ENCODE assay signal across 27 cellular contexts in the genomic region with DNA sequence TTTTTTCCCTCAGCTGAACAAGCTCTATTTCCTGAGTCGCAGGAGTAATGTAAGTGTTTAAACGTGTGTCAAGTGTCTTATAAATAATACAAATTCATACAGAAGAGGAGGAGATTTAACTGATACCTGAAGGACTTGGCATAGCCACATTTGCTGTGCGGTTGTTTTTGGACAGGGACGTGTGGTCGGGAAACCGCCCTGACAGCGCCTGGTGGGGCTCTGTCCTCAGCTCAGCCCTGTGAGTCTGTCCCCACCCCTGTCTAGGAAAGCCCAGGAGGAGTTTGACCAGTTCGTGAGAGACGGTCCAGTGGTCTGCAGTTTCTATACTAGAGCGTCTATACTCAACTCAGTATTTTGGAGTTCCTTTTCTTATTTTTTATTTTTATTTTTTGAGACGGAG. TPM values are rescaled to one million over a fixed set of nuclear protein-coding genes. Genes with fewer than 3 reads are reported as not detected.
A peak's percentile ranks its signal among the peaks of the same experiment; 100 is the strongest.
DNase-seq lines count a peak whose midpoint lies in the region; ATAC-seq and TF ChIP-seq lines count a peak whose summit lies in the region.
"Had no signal": no experiment of that assay in that cellular context is flagged by ENCODE, and none has a peak within 500 bp of the region (broad histone marks: within the 10 kb centered on the region; RNA-seq: fewer than 3 reads in every experiment).

No MANE protein-coding gene starts in this region.

- POLR2A ChIA-PET in activated CD4-positive, alpha-beta memory T cell treated with anti-CD3 and anti-CD28 coated beads for 36 hours (lab: Charles Lee) = no interaction called here
- POLR2A ChIA-PET in activated CD4-positive, alpha-beta memory T cell treated with anti-CD3 and anti-CD28 coated beads, Interleukin-2, amount 10 ng/mL, durations not matched to agents 7 days and 5 days (lab: Charles Lee) = no interaction called here

- peaks cover 68% of the 10 kb centered on the region for H3K27me3 Mint-ChIP-seq in activated CD4-positive, alpha-beta memory T cell treated with anti-CD3 and anti-CD28 coated beads for 36 hours
- H3K27me3 Mint-ChIP-seq in activated CD4-positive, alpha-beta memory T cell treated with anti-CD3 and anti-CD28 coated beads, Interleukin-2, amount 10 ng/mL, durations not matched to agents 7 days and 5 days = peaks cover 56% of the 10 kb centered on the region
- H3K27me3 Mint-ChIP-seq in endothelial cell (ENCODE audit: unreplicated experiment) (peaks cover 8% of the 10 kb centered on the region), osteocyte (ENCODE audit: unreplicated experiment) (peaks cover 6% of the 10 kb centered on the region)

- H3K9me3 ChIP-seq in NT2/D1 (ENCODE audit: insufficient read depth, low read length) (no peaks in the 10 kb centered on the region), body of pancreas (peaks cover 0 to 7% (median 2%) of the 10 kb centered on the region in 3 donors)
- H3K9me3 ChIP-seq: BE2C, MG63 had no signal

- H3K27ac Mint-ChIP-seq in activated CD4-positive, alpha-beta memory T cell treated with anti-CD3 and anti-CD28 coated beads for 36 hours = peak overlapping the region; percentile 38
- H3K27ac Mint-ChIP-seq in activated CD4-positive, alpha-beta memory T cell treated with anti-CD3 and anti-CD28 coated beads, Interleukin-2, amount 10 ng/mL, durations not matched to agents 7 days and 5 days = no peak overlapping the region
- H3K27ac Mint-ChIP-seq in endothelial cell (ENCODE audit: unreplicated experiment) = no peak overlapping the region
- no peak overlapping the region for H3K27ac Mint-ChIP-seq in osteocyte (ENCODE audit: unreplicated experiment)
- H3K27ac Mint-ChIP-seq: CD14-positive monocyte had no signal

- H3K4me3 ChIP-seq in NT2/D1 (ENCODE audit: insufficient read length, low read depth) = no peak overlapping the region
- H3K4me3 ChIP-seq in body of pancreas = no peak overlapping the region
- H3K4me3 ChIP-seq: MG63, PC-9, SJSA1 had no signal

- intact Hi-C loops in activated CD4-positive, alpha-beta memory T cell treated with anti-CD3 and anti-CD28 coated beads for 36 hours (cut with micrococcal nuclease) = loop anchor here (5.0 kb wide), 1 partner anchor 239 kb away; no protein-coding TSS in a partner anchor
- intact Hi-C loops in body of pancreas (cut with DNase I) = no loop called here

- peak overlapping the region; percentile 79 for H3K9ac ChIP-seq in NT2/D1 (ENCODE audit: insufficient read length, low read depth)

- no peak overlapping the region for H3K4me3 Mint-ChIP-seq in activated CD4-positive, alpha-beta memory T cell treated with anti-CD3 and anti-CD28 coated beads for 36 hours
- no peak overlapping the region for H3K4me3 Mint-ChIP-seq in activated CD4-positive, alpha-beta memory T cell treated with anti-CD3 and anti-CD28 coated beads, Interleukin-2, amount 10 ng/mL, durations not matched to agents 7 days and 5 days
- H3K4me3 Mint-ChIP-seq in endothelial cell (ENCODE audit: unreplicated experiment) (peak overlapping the region; percentile 11), osteocyte (ENCODE audit: unreplicated experiment) (no peak overlapping the region)

- no peak overlapping the region for H3K27ac ChIP-seq in body of pancreas
- H3K27ac ChIP-seq: 22Rv1, PC-9, SJSA1 had no signal

- 89 to 93% methylated on average over 11 of the region's 11 CpGs for WGBS in body of pancreas, 2 donors

- peaks cover 3% of the 10 kb centered on the region for H3K4me1 ChIP-seq in NT2/D1 (ENCODE audit: insufficient read depth, insufficient read length)
- H3K4me1 ChIP-seq in body of pancreas = no peaks in the 10 kb centered on the region
- H3K4me1 ChIP-seq: BE2C had no signal

- peaks cover 10% of the 10 kb centered on the region for H3K4me1 Mint-ChIP-seq in activated CD4-positive, alpha-beta memory T cell treated with anti-CD3 and anti-CD28 coated beads for 36 hours (ENCODE audit: low read depth)
- H3K4me1 Mint-ChIP-seq in activated CD4-positive, alpha-beta memory T cell treated with anti-CD3 and anti-CD28 coated beads, Interleukin-2, amount 10 ng/mL, durations not matched to agents 7 days and 5 days = peaks cover 20% of the 10 kb centered on the region
- H3K4me1 Mint-ChIP-seq in endothelial cell (ENCODE audit: unreplicated experiment) (peaks cover 5% of the 10 kb centered on the region), osteocyte (ENCODE audit: unreplicated experiment) (peaks cover 22% of the 10 kb centered on the region)

- H3K9me3 Mint-ChIP-seq in activated CD4-positive, alpha-beta memory T cell treated with anti-CD3 and anti-CD28 coated beads for 36 hours = no peaks in the 10 kb centered on the region
- peaks cover 2% of the 10 kb centered on the region for H3K9me3 Mint-ChIP-seq in activated CD4-positive, alpha-beta memory T cell treated with anti-CD3 and anti-CD28 coated beads, Interleukin-2, amount 10 ng/mL, durations not matched to agents 7 days and 5 days
- no peaks in the 10 kb centered on the region for H3K9me3 Mint-ChIP-seq in endothelial cell (ENCODE audit: unreplicated experiment)
- H3K9me3 Mint-ChIP-seq in osteocyte (ENCODE audit: unreplicated experiment) = peaks cover under 1% of the 10 kb centered on the region

- no peaks in the 10 kb centered on the region for H3K36me3 ChIP-seq in NT2/D1 (ENCODE audit: insufficient read depth, insufficient read length, low read length)
- H3K36me3 ChIP-seq in body of pancreas (replicated peaks in 1 of 2; ENCODE audit: insufficient read depth in 1 of 2, low read depth in 2 of 2) = no peaks in the 10 kb centered on the region
- H3K36me3 ChIP-seq: BE2C, MG63, SJSA1 had no signal

- ATAC-seq in HG03280 (IDR thresholded peaks at IDR 0.05; ENCODE audit: unreplicated experiment) = no peak
- no peak for ATAC-seq in body of pancreas

- peaks cover 45% of the 10 kb centered on the region for H3K27me3 ChIP-seq in NT2/D1 (ENCODE audit: insufficient read depth, insufficient read length)
- H3K27me3 ChIP-seq in body of pancreas = peaks cover 13 to 47% of the 10 kb centered on the region in 2 donors
- H3K27me3 ChIP-seq: MG63 had no signal

- no peak for DNase-seq in activated CD4-positive, alpha-beta memory T cell treated with anti-CD3 and anti-CD28 coated beads for 36 hours
- no peak for DNase-seq in activated CD4-positive, alpha-beta memory T cell treated with anti-CD3 and anti-CD28 coated beads, Interleukin-2, amount 10 ng/mL, durations not matched to agents 7 days and 5 days
- DNase-seq in NT2/D1 (ENCODE audit: low read depth, low spot score) (no peak), endothelial cell (ENCODE audit: low spot score) (no peak), osteocyte (ENCODE audit: extremely low spot score, unreplicated experiment) (peak; percentile 6), A172 (ENCODE audit: low spot score) (no peak), body of pancreas (no peak)
- DNase-seq: ACHN; BE2C; CD8-positive, alpha-beta memory T cell; DMS 273 treated with DMSO at 0.1 percent for 48 hours; DMS79; KBM-7; MG63; NCI-H2029; NCI-H446 treated with DMSO at 0.1 percent for 48 hours; NCI-H526; NCI-H82; NK-92 treated with Interleukin-12 subunit alpha and Interleukin-12 subunit beta, amount 100 ng/mL, for 24 hours; PC-9; Right ventricle myocardium superior had no signal

- CTCF ChIA-PET in activated CD4-positive, alpha-beta memory T cell treated with anti-CD3 and anti-CD28 coated beads for 36 hours (lab: Charles Lee) = no interaction called here
- CTCF ChIA-PET in activated CD4-positive, alpha-beta memory T cell treated with anti-CD3 and anti-CD28 coated beads, Interleukin-2, amount 10 ng/mL, durations not matched to agents 7 days and 5 days (lab: Charles Lee) = interaction anchor here (0.5 kb wide), 1 partner anchor 237 kb away, joined by 3 read pairs; no protein-coding TSS in a partner anchor

- peaks cover 5% of the 10 kb centered on the region for H3K36me3 Mint-ChIP-seq in activated CD4-positive, alpha-beta memory T cell treated with anti-CD3 and anti-CD28 coated beads for 36 hours
- peaks cover 6% of the 10 kb centered on the region for H3K36me3 Mint-ChIP-seq in activated CD4-positive, alpha-beta memory T cell treated with anti-CD3 and anti-CD28 coated beads, Interleukin-2, amount 10 ng/mL, durations not matched to agents 7 days and 5 days (ENCODE audit: low read depth)
- H3K36me3 Mint-ChIP-seq in endothelial cell (ENCODE audit: low read depth, unreplicated experiment) (peaks cover 3% of the 10 kb centered on the region), osteocyte (ENCODE audit: unreplicated experiment) (no peaks in the 10 kb centered on the region)
- H3K36me3 Mint-ChIP-seq: CD8-positive, alpha-beta memory T cell had no signal

- no peak for TF ChIP-seq CTCF in endothelial cell (IDR thresholded peaks at IDR 0.05; ENCODE audit: unreplicated experiment)
- TF ChIP-seq CTCF in osteocyte (IDR thresholded peaks at IDR 0.05) = no peak
- no peak for TF ChIP-seq CTCF in body of pancreas (IDR thresholded peaks at IDR 0.05)

- no peak for TF ChIP-seq POLR2A in body of pancreas (IDR thresholded peaks at IDR 0.05)

RNA-seq across cellular contexts. Expression of a gene that starts 16.7 kb away (rescaled TPM):
- not detected for total RNA-seq in activated CD4-positive, alpha-beta memory T cell treated with anti-CD3 and anti-CD28 coated beads for 36 hours
- 1 to 10 TPM in 1 of 2 experiments, under 1 TPM in 1; 0.50 to 1.0 TPM for total RNA-seq in activated CD4-positive, alpha-beta memory T cell treated with anti-CD3 and anti-CD28 coated beads, Interleukin-2, amount 10 ng/mL, durations not matched to agents 7 days and 5 days
- total RNA-seq in endothelial cell (ENCODE audit: unreplicated experiment) (3.8 TPM), osteocyte (177 and 196 TPM in 2 replicates), body of pancreas (not detected)
- 4.7 and 5.5 TPM in 2 replicates for total RNA-seq in A172 (2014; rRNA removed; shearing (Covaris generic))
- total RNA-seq: CD8-positive, alpha-beta memory T cell; Right ventricle myocardium superior had no signal

RNA-seq across cellular contexts. Expression of a gene that starts 26.7 kb away (rescaled TPM):
- not detected for total RNA-seq in activated CD4-positive, alpha-beta memory T cell treated with anti-CD3 and anti-CD28 coated beads for 36 hours
- total RNA-seq in activated CD4-positive, alpha-beta memory T cell treated with anti-CD3 and anti-CD28 coated beads, Interleukin-2, amount 10 ng/mL, durations not matched to agents 7 days and 5 days = not detected
- total RNA-seq in endothelial cell (ENCODE audit: unreplicated experiment) (0.10 TPM), osteocyte (8.8 and 9.4 TPM in 2 replicates), body of pancreas (not detected)
- 1.5 and 2.4 TPM in 2 replicates for total RNA-seq in A172 (2014; rRNA removed; shearing (Covaris generic))
- total RNA-seq: CD8-positive, alpha-beta memory T cell; HT-29; Right ventricle myocardium superior; RPMI7951; SJSA1 had no signal

Comparison
In these comparisons a context has a peak if more than half of its experiments do, and no peak if none do; other contexts are left out.
1. RNA of a gene that starts 16.7 kb away (total RNA-seq): 177 to 196 TPM in osteocyte; 4.7 to 5.5 TPM in A172, 3.8 TPM in endothelial cell (single experiment), 0.50 to 1.0 TPM in activated CD4-positive, alpha-beta memory T cell treated with anti-CD3 and anti-CD28 coated beads, Interleukin-2, amount 10 ng/mL, durations not matched to agents 7 days and 5 days, not detected in activated CD4-positive, alpha-beta memory T cell treated with anti-CD3 and anti-CD28 coated beads for 36 hours and not detected in body of pancreas; every median in the first group is over 10 times any median in the second.